ENCODE assay signal across 14 cellular contexts in genomic region chr14:96077983-96078686, GRCh38. TPM values are rescaled to one million over a fixed set of nuclear protein-coding genes. Genes with fewer than 3 reads are reported as not detected.
A peak's percentile ranks its signal among the peaks of the same experiment; 100 is the strongest.
DNase-seq lines count a peak whose midpoint lies in the region; ATAC-seq and TF ChIP-seq lines count a peak whose summit lies in the region.
"Had no signal": no experiment of that assay in that cellular context is flagged by ENCODE, and none has a peak within 500 bp of the region (broad histone marks: within the 10 kb centered on the region; RNA-seq: fewer than 3 reads in every experiment).

No MANE protein-coding gene starts in this region.

- no peak overlapping the region for H3K27ac Mint-ChIP-seq in activated CD4-positive, alpha-beta T cell treated with anti-CD3 and anti-CD28 coated beads for 36 hours
- H3K27ac Mint-ChIP-seq in activated CD4-positive, alpha-beta T cell treated with anti-CD3 and anti-CD28 coated beads, Interleukin-2, amount 10 ng/mL, durations not matched to agents 7 days and 5 days, result no peak overlapping the region
- H3K27ac Mint-ChIP-seq: natural killer cell had no signal

- H3K36me3 ChIP-seq in OCI-LY1 (ENCODE audit: insufficient read depth, low read length), result no peaks in the 10 kb centered on the region
- H3K36me3 ChIP-seq in thyroid gland, result no peaks in the 10 kb centered on the region

- CTCF ChIA-PET in activated CD4-positive, alpha-beta T cell treated with anti-CD3 and anti-CD28 coated beads for 36 hours (lab: Charles Lee), result no interaction called here
- CTCF ChIA-PET in activated CD4-positive, alpha-beta T cell treated with anti-CD3 and anti-CD28 coated beads, Interleukin-2, amount 10 ng/mL, durations not matched to agents 7 days and 5 days (lab: Charles Lee), result no interaction called here

- H3K4me3 ChIP-seq in OCI-LY1 (ENCODE audit: low read depth, low read length, poor library complexity, severe bottlenecking), result peak overlapping the region; percentile 7
- no peak overlapping the region for H3K4me3 ChIP-seq in fibroblast of the aortic adventitia (ENCODE audit: low read depth, low read length)
- H3K4me3 ChIP-seq in thyroid gland (replicated peaks in 1 of 3), result no peak overlapping the region
- H3K4me3 ChIP-seq: A549, skin epidermis had no signal

- H3K27ac ChIP-seq in OCI-LY1 (ENCODE audit: low read depth, low read length, poor library complexity, severe bottlenecking) (peak overlapping the region; percentile 76), thyroid gland (no peak overlapping the region)
- H3K27ac ChIP-seq: A549 had no signal

- peak; percentile 30 for ATAC-seq in activated CD4-positive, alpha-beta T cell treated with anti-CD3 and anti-CD28 coated beads for 36 hours
- ATAC-seq in left ventricle myocardium superior, result no peak
- no peak for ATAC-seq in HG02571 (IDR thresholded peaks at IDR 0.05; ENCODE audit: unreplicated experiment)
- ATAC-seq: A549, natural killer cell had no signal

- no peaks in the 10 kb centered on the region for H4K20me1 ChIP-seq in OCI-LY1 (ENCODE audit: insufficient read depth, low read length)

- H3K9ac ChIP-seq in OCI-LY1 (ENCODE audit: low read length), result no peak overlapping the region; the same call in 1 of the 2 replicates

- no peaks in the 10 kb centered on the region for H3K9me2 ChIP-seq in OCI-LY1 (ENCODE audit: low read depth, low read length)

- 54 to 65% methylated on average over 11 of the region's 11 CpGs for WGBS in thyroid gland, 2 donors

- no peak for TF ChIP-seq POLR2A in thyroid gland (IDR thresholded peaks at IDR 0.05)

- no peaks in the 10 kb centered on the region for H3F3A ChIP-seq in OCI-LY1 (ENCODE audit: insufficient read depth, low read length)

- no peak overlapping the region for H2AFZ ChIP-seq in OCI-LY1 (ENCODE audit: low read length)

- peaks cover 3% of the 10 kb centered on the region for H3K9me3 Mint-ChIP-seq in activated CD4-positive, alpha-beta T cell treated with anti-CD3 and anti-CD28 coated beads for 36 hours (ENCODE audit: low read depth)
- peaks cover 6% of the 10 kb centered on the region for H3K9me3 Mint-ChIP-seq in activated CD4-positive, alpha-beta T cell treated with anti-CD3 and anti-CD28 coated beads, Interleukin-2, amount 10 ng/mL, durations not matched to agents 7 days and 5 days
- H3K9me3 Mint-ChIP-seq: natural killer cell had no signal

- peaks cover 6% of the 10 kb centered on the region for H3K27me3 Mint-ChIP-seq in activated CD4-positive, alpha-beta T cell treated with anti-CD3 and anti-CD28 coated beads for 36 hours
- H3K27me3 Mint-ChIP-seq in activated CD4-positive, alpha-beta T cell treated with anti-CD3 and anti-CD28 coated beads, Interleukin-2, amount 10 ng/mL, durations not matched to agents 7 days and 5 days, result peaks cover 15% of the 10 kb centered on the region

- POLR2A ChIA-PET in activated CD4-positive, alpha-beta T cell treated with anti-CD3 and anti-CD28 coated beads for 36 hours (lab: Charles Lee), result no interaction called here
- POLR2A ChIA-PET in activated CD4-positive, alpha-beta T cell treated with anti-CD3 and anti-CD28 coated beads, Interleukin-2, amount 10 ng/mL, durations not matched to agents 7 days and 5 days (lab: Charles Lee), result no interaction called here

- H3K36me3 Mint-ChIP-seq in activated CD4-positive, alpha-beta T cell treated with anti-CD3 and anti-CD28 coated beads for 36 hours (ENCODE audit: low read depth), result peaks cover 2% of the 10 kb centered on the region
- H3K36me3 Mint-ChIP-seq in activated CD4-positive, alpha-beta T cell treated with anti-CD3 and anti-CD28 coated beads, Interleukin-2, amount 10 ng/mL, durations not matched to agents 7 days and 5 days (ENCODE audit: low read depth), result no peaks in the 10 kb centered on the region
- H3K36me3 Mint-ChIP-seq: natural killer cell had no signal

- peak overlapping the region; percentile 2; the same call in 1 of the 2 replicates for H3K4me2 ChIP-seq in OCI-LY1 (ENCODE audit: low read length)
- H3K4me2 ChIP-seq: A549 had no signal

- no peaks in the 10 kb centered on the region for H3K79me2 ChIP-seq in OCI-LY1 (ENCODE audit: insufficient read depth, low read length)

- peak; percentile 10 for DNase-seq in activated CD4-positive, alpha-beta T cell treated with anti-CD3 and anti-CD28 coated beads for 36 hours
- DNase-seq in activated CD4-positive, alpha-beta T cell treated with anti-CD3 and anti-CD28 coated beads, Interleukin-2, amount 10 ng/mL, durations not matched to agents 7 days and 5 days, result no peak
- DNase-seq in fibroblast of the aortic adventitia (ENCODE audit: low read depth), result peak; percentile 28
- peak; percentile 32 to 46 for DNase-seq in thyroid gland
- DNase-seq in left ventricle myocardium superior, result no peak
- DNase-seq in LoVo (ENCODE audit: low spot score), result no peak
- DNase-seq: amniotic stem cell, COR-L47, natural killer cell, SIG-M5 had no signal

- no peak overlapping the region for H3K4me3 Mint-ChIP-seq in activated CD4-positive, alpha-beta T cell treated with anti-CD3 and anti-CD28 coated beads for 36 hours
- no peak overlapping the region for H3K4me3 Mint-ChIP-seq in activated CD4-positive, alpha-beta T cell treated with anti-CD3 and anti-CD28 coated beads, Interleukin-2, amount 10 ng/mL, durations not matched to agents 7 days and 5 days
- H3K4me3 Mint-ChIP-seq: natural killer cell had no signal

- TF ChIP-seq CTCF in OCI-LY1 (IDR thresholded peaks at IDR 0.05; ENCODE audit: low read length) (no peak), fibroblast of the aortic adventitia (IDR thresholded peaks at IDR 0.05; ENCODE audit: insufficient read depth, low read length) (no peak), thyroid gland (IDR thresholded peaks at IDR 0.05) (no peak)

- no peaks in the 10 kb centered on the region for H3K9me3 ChIP-seq in OCI-LY1 (ENCODE audit: low read length)
- no peaks in the 10 kb centered on the region for H3K9me3 ChIP-seq in thyroid gland
- H3K9me3 ChIP-seq: A549 had no signal

- intact Hi-C loops in activated CD4-positive, alpha-beta T cell treated with anti-CD3 and anti-CD28 coated beads for 36 hours (cut with DNase I, micrococcal nuclease), result no loop called here
- intact Hi-C loops in thyroid gland (cut with DNase I) (no loop called here), left ventricle myocardium superior (cut with micrococcal nuclease) (no loop called here)

- H3K4me1 ChIP-seq in OCI-LY1 (ENCODE audit: insufficient read depth, low read length, severe bottlenecking) (peaks cover 25% of the 10 kb centered on the region), thyroid gland (no peaks in the 10 kb centered on the region)
- H3K4me1 ChIP-seq: A549 had no signal

- peaks cover 3% of the 10 kb centered on the region for H3K4me1 Mint-ChIP-seq in activated CD4-positive, alpha-beta T cell treated with anti-CD3 and anti-CD28 coated beads for 36 hours
- no peaks in the 10 kb centered on the region for H3K4me1 Mint-ChIP-seq in activated CD4-positive, alpha-beta T cell treated with anti-CD3 and anti-CD28 coated beads, Interleukin-2, amount 10 ng/mL, durations not matched to agents 7 days and 5 days
- H3K4me1 Mint-ChIP-seq: natural killer cell had no signal

- H3K27me3 ChIP-seq in OCI-LY1 (ENCODE audit: insufficient read depth, low read length) (no peaks in the 10 kb centered on the region), thyroid gland (no peaks in the 10 kb centered on the region)

RNA-seq across cellular contexts. Expression of gene C14orf132, which starts 39.0 kb away (rescaled TPM):
- 1 to 10 TPM; 4.1 to 4.3 TPM for total RNA-seq in activated CD4-positive, alpha-beta T cell treated with anti-CD3 and anti-CD28 coated beads for 36 hours
- total RNA-seq in activated CD4-positive, alpha-beta T cell treated with anti-CD3 and anti-CD28 coated beads, Interleukin-2, amount 10 ng/mL, durations not matched to agents 7 days and 5 days, result 1 to 10 TPM; 1.2 to 1.5 TPM
- 25.5 and 32.6 TPM in 2 replicates for total RNA-seq in fibroblast of the aortic adventitia (ENCODE audit: low replicate concordance)
- 1 to 10 TPM; 2.7 to 3.7 (median 3.0) TPM for total RNA-seq in thyroid gland
- total RNA-seq in left ventricle myocardium superior, result 2.4 TPM

Comparison
In these comparisons a context has a peak if more than half of its experiments do, and no peak if none do; other contexts are left out.
1. DNase-seq: peak in activated CD4-positive, alpha-beta T cell treated with anti-CD3 and anti-CD28 coated beads for 36 hours (single experiment), fibroblast of the aortic adventitia (single experiment) and thyroid gland (2 of 2); none in activated CD4-positive, alpha-beta T cell treated with anti-CD3 and anti-CD28 coated beads, Interleukin-2, amount 10 ng/mL, durations not matched to agents 7 days and 5 days (single experiment), left ventricle myocardium superior (single experiment) and LoVo (single experiment).